In genomic region chr9:76472925-76473324, GRCh38 we compare ENCODE assay signal across 13 cellular contexts. TPM values are rescaled to one million over a fixed set of nuclear protein-coding genes. Genes with fewer than 3 reads are reported as not detected.
DNase-seq lines count a peak whose midpoint lies in the region; ATAC-seq and TF ChIP-seq lines count a peak whose summit lies in the region.
"Had no signal": no experiment of that assay in that cellular context is flagged by ENCODE, and none has a peak within 500 bp of the region (broad histone marks: within the 10 kb centered on the region; RNA-seq: fewer than 3 reads in every experiment).

No MANE protein-coding gene starts in this region.

- H3F3A ChIP-seq in smooth muscle cell (ENCODE audit: low read depth): no peaks in the 10 kb centered on the region

- 41% methylated on average over 6 of the region's 6 CpGs for WGBS in hepatocyte (ENCODE audit: low lambda C conversion rate, missing lambda C conversion rate)
- WGBS in smooth muscle cell (ENCODE audit: low lambda C conversion rate): 40% methylated on average over 6 of the region's 6 CpGs

- no peaks in the 10 kb centered on the region for H3K9me2 ChIP-seq in hepatocyte (replicated peaks; ENCODE audit: insufficient read depth)

- no peaks in the 10 kb centered on the region for H3K36me3 ChIP-seq in hepatocyte (replicated peaks; ENCODE audit: insufficient read depth, low read depth)
- no peaks in the 10 kb centered on the region for H3K36me3 ChIP-seq in smooth muscle cell (ENCODE audit: low read depth)

- no peak overlapping the region for H3K4me3 ChIP-seq in hepatocyte
- H3K4me3 ChIP-seq in smooth muscle cell: no peak overlapping the region

- TF ChIP-seq CTCF in hepatocyte (IDR thresholded peaks at IDR 0.05; ENCODE audit: poor library complexity) (no peak), smooth muscle cell (IDR thresholded peaks at IDR 0.05; ENCODE audit: borderline replicate concordance, insufficient read depth, poor library complexity, severe bottlenecking) (no peak)

- H3K27ac ChIP-seq in hepatocyte (peak overlapping the region; percentile 41), smooth muscle cell (ENCODE audit: low read depth) (no peak overlapping the region)
- H3K27ac ChIP-seq: KMS-11 had no signal

- H3K79me2 ChIP-seq in hepatocyte: peaks cover 90% of the 10 kb centered on the region
- peaks cover 7% of the 10 kb centered on the region for H3K79me2 ChIP-seq in smooth muscle cell (ENCODE audit: low read depth)

- H3K9ac ChIP-seq in smooth muscle cell (ENCODE audit: low read depth): no peak overlapping the region
- H3K9ac ChIP-seq: KMS-11 had no signal

- H4K20me1 ChIP-seq in hepatocyte (ENCODE audit: insufficient read depth, poor library complexity, severe bottlenecking): no peaks in the 10 kb centered on the region
- peaks cover 10% of the 10 kb centered on the region for H4K20me1 ChIP-seq in smooth muscle cell (ENCODE audit: low read depth)

- no peaks in the 10 kb centered on the region for H3K9me3 ChIP-seq in hepatocyte (ENCODE audit: low read depth)
- no peaks in the 10 kb centered on the region for H3K9me3 ChIP-seq in smooth muscle cell (replicated peaks; ENCODE audit: low read depth)

- ATAC-seq in GM21737 (IDR thresholded peaks at IDR 0.05; ENCODE audit: unreplicated experiment) (no peak), Right ventricle myocardium inferior (no peak), HG03432 (IDR thresholded peaks at IDR 0.05; ENCODE audit: unreplicated experiment) (no peak)

- intact Hi-C loops in Right ventricle myocardium inferior (cut with DNase I): no loop called here

- peak; percentile 52 for DNase-seq in HT-29 (ENCODE audit: low spot score)
- DNase-seq in NCI-H69 (lab: John Stamatoyannopoulos, UW): peak; percentile 93
- DNase-seq in hepatocyte (ENCODE audit: low spot score): peak; percentile 34
- DNase-seq in smooth muscle cell (lab: John Stamatoyannopoulos, UW; ENCODE audit: unreplicated experiment): no peak
- no peak for DNase-seq in NCI-H2107 (lab: John Stamatoyannopoulos, UW)
- DNase-seq in Right ventricle myocardium inferior (ENCODE audit: missing footprints): no peak
- DNase-seq: activated CD8-positive, alpha-beta memory T cell treated with anti-CD3 and anti-CD28 coated beads for 24 hours; activated naive CD8-positive, alpha-beta T cell treated with anti-CD3 and anti-CD28 coated beads, Interleukin-2, amount 50 U/mL, for 24 hours; head of caudate nucleus; T-helper 1 cell had no signal

- no peak overlapping the region for H3K4me2 ChIP-seq in hepatocyte
- peak overlapping the region; percentile 57 for H3K4me2 ChIP-seq in smooth muscle cell
- H3K4me2 ChIP-seq: KMS-11 had no signal

- no peaks in the 10 kb centered on the region for H3K27me3 ChIP-seq in hepatocyte
- H3K27me3 ChIP-seq in smooth muscle cell (ENCODE audit: low read depth): no peaks in the 10 kb centered on the region

- H2AFZ ChIP-seq in hepatocyte: no peak overlapping the region
- H2AFZ ChIP-seq in smooth muscle cell (ENCODE audit: low read depth): no peak overlapping the region

- peaks cover 27% of the 10 kb centered on the region for H3K4me1 ChIP-seq in hepatocyte (ENCODE audit: insufficient read depth)
- peaks cover 17% of the 10 kb centered on the region for H3K4me1 ChIP-seq in smooth muscle cell (ENCODE audit: low read depth)

RNA-seq across cellular contexts. Expression of gene GCNT1, which starts 13.9 kb away (rescaled TPM):
- total RNA-seq in HT-29 (2014; rRNA removed; shearing (Covaris generic)): 1.2 and 1.5 TPM in 2 replicates
- total RNA-seq in hepatocyte: 59.3 and 62.4 TPM in 2 replicates
- 43.4 and 48.6 TPM in 2 replicates for polyA plus RNA-seq in hepatocyte
- total RNA-seq in smooth muscle cell: 7.1 and 17.2 TPM in 2 replicates
- 4.9 and 5.6 TPM in 2 replicates for polyA plus RNA-seq in smooth muscle cell
- total RNA-seq in Right ventricle myocardium inferior: 3.2 TPM

Comparison
In these comparisons a context has a peak if more than half of its experiments do, and no peak if none do; other contexts are left out.
1. DNase-seq: peak in HT-29 (single experiment), NCI-H69 (single experiment) and hepatocyte (single experiment); none in smooth muscle cell (single experiment), NCI-H2107 (single experiment) and Right ventricle myocardium inferior (single experiment).